In the genomic region with DNA sequence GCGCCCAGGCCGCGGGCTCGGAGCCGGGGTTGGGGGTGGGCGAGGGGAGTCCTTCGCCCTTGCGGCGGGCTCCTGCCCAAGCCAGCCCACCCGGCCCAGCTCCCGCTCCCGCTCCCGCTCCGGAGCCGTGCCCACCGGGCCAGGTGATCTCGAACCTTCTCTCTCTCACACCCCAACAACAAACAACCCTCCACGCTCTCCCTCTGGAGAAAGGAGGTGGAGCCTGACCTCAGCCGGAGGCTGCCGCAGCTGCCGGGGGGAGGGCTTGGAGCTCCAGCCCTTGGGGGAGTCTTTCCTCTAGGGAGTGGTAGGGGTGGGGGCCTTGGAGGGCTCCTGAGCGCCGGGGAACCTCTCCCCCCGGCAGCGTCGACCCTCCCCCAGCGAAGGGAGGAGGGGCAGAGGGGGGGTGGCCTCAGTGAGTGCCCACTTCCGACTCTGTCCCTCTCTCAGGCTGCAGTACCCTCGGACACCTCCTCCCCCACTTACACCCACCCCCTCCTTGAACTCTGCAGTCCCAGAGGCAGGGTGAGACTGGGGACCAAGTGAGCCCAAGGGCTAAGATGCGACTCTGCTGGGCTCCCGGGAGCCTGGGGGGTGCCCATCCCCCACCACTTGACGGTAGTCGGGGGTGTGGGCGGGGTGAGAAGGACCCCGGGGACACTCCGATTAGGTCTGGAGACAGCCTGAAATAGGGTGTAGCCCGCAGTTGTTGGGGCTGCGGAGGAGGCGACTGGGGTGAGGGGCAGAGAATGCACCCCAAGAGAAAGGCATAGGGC, we compare ENCODE assay signal across 8 cellular contexts. TPM values are rescaled to one million over a fixed set of nuclear protein-coding genes. Genes with fewer than 3 reads are reported as not detected.
DNase-seq lines count a peak whose midpoint lies in the region; FAIRE-seq and TF ChIP-seq lines count a peak whose summit lies in the region.

No MANE protein-coding gene starts in this region.

- H3K36me3 ChIP-seq in HUES48 (ENCODE audit: control insufficient read depth, insufficient read depth, low read length) = no peaks in the 10 kb centered on the region
- no peaks in the 10 kb centered on the region for H3K36me3 ChIP-seq in bronchial epithelial cell (ENCODE audit: control insufficient read depth, insufficient read depth, low read length)
- no peaks in the 10 kb centered on the region for H3K36me3 ChIP-seq in muscle layer of duodenum (ENCODE audit: control insufficient read depth in 1 of 2, insufficient read depth in 2 of 2, low read length in 2 of 2)

- H3K27me3 ChIP-seq in HUES48 (ENCODE audit: control insufficient read depth, insufficient read depth, low read length) = peaks cover 52% of the 10 kb centered on the region
- peaks cover 24% of the 10 kb centered on the region for H3K27me3 ChIP-seq in bronchial epithelial cell (ENCODE audit: control insufficient read depth, insufficient read depth, low read length)
- H3K27me3 ChIP-seq in muscle layer of duodenum (ENCODE audit: low read depth, low read length) = peaks cover 27% of the 10 kb centered on the region

- H3K4me3 ChIP-seq in AG10803 (ENCODE audit: low read length) (peak overlapping the region; percentile 49), HUES48 (ENCODE audit: low read depth, low read length) (peak overlapping the region; percentile 87), bronchial epithelial cell (ENCODE audit: low read depth, low read length) (peak overlapping the region; percentile 11), muscle layer of duodenum (ENCODE audit: low read depth in 1 of 2, low read length in 2 of 2) (peak overlapping the region; percentile 44 to 69)

- TF ChIP-seq CTCF in AG10803 (conservative IDR thresholded peaks at IDR 0.05; ENCODE audit: low read length) (no peak), bronchial epithelial cell (IDR thresholded peaks at IDR 0.05; ENCODE audit: insufficient read depth, low read length, severe bottlenecking) (no peak)

- H3K4me1 ChIP-seq in HUES48 (ENCODE audit: control insufficient read depth, insufficient read depth, low read length) (peaks cover 39% of the 10 kb centered on the region), muscle layer of duodenum (ENCODE audit: control insufficient read depth in 1 of 2, insufficient read depth in 2 of 2, low read length in 2 of 2) (peaks cover 7 to 25% of the 10 kb centered on the region in 2 donors)

- H3K9me3 ChIP-seq in HUES48 (ENCODE audit: control insufficient read depth, insufficient read depth, low read length) (no peaks in the 10 kb centered on the region), muscle layer of duodenum (ENCODE audit: control insufficient read depth in 1 of 2, low read length in 2 of 2) (no peaks in the 10 kb centered on the region)

- no peak for FAIRE-seq in bronchial epithelial cell (lab: Jason Lieb, UNC)

- peak overlapping the region; percentile 26 for H3K9ac ChIP-seq in HUES48 (ENCODE audit: low read depth, low read length)

- no peak for DNase-seq in AG10803 (ENCODE audit: low read depth)
- no peak for DNase-seq in bronchial epithelial cell (ENCODE audit: low read depth)
- no peak for DNase-seq in SK-N-DZ (ENCODE audit: low spot score)
- DNase-seq in DMS153 (lab: John Stamatoyannopoulos, UW) = no peak
- DNase-seq in effector CD8-positive, alpha-beta T cell (lab: John Stamatoyannopoulos, UW) = no peak
- DNase-seq in SIG-M5 treated with dmso at 0.1 percent for 504 hours (lab: John Stamatoyannopoulos, UW; ENCODE audit: unreplicated experiment) = no peak

- no peak overlapping the region for H3K27ac ChIP-seq in HUES48 (ENCODE audit: low read depth, low read length)
- H3K27ac ChIP-seq in muscle layer of duodenum (ENCODE audit: low read length) = no peak overlapping the region

RNA-seq across cellular contexts. Expression of a gene that starts 4.4 kb away (rescaled TPM):
- 4.2 and 6.3 TPM in 2 replicates for total RNA-seq in bronchial epithelial cell
- polyA plus RNA-seq in SK-N-DZ (2014; cell fraction: cytosol; rRNA removed) = 21.6 and 24.7 TPM in 2 replicates
- 34.6 and 44.7 TPM in 2 replicates for polyA plus RNA-seq in SK-N-DZ (2014; cell fraction: nucleus; rRNA removed)

RNA-seq across cellular contexts. Expression of a gene that starts 30.7 kb away (rescaled TPM):
- total RNA-seq in bronchial epithelial cell = 12.4 and 19.6 TPM in 2 replicates
- polyA plus RNA-seq in SK-N-DZ (2014; cell fraction: cytosol; rRNA removed) = 15.4 and 25.4 TPM in 2 replicates
- 44.9 and 45.8 TPM in 2 replicates for polyA plus RNA-seq in SK-N-DZ (2014; cell fraction: nucleus; rRNA removed)

RNA-seq across cellular contexts. Expression of a gene that starts 34.5 kb away (rescaled TPM):
- 1.0 and 1.1 TPM in 2 replicates for total RNA-seq in bronchial epithelial cell
- 16.2 and 18.3 TPM in 2 replicates for polyA plus RNA-seq in SK-N-DZ (2014; cell fraction: cytosol; rRNA removed)
- polyA plus RNA-seq in SK-N-DZ (2014; cell fraction: nucleus; rRNA removed) = 5.8 and 7.1 TPM in 2 replicates

RNA-seq across cellular contexts. Expression of a gene that starts 53.8 kb away (rescaled TPM):
- total RNA-seq in bronchial epithelial cell = 35.6 and 56.9 TPM in 2 replicates
- 176 and 184 TPM in 2 replicates for polyA plus RNA-seq in SK-N-DZ (2014; cell fraction: cytosol; rRNA removed)
- polyA plus RNA-seq in SK-N-DZ (2014; cell fraction: nucleus; rRNA removed) = 115 and 116 TPM in 2 replicates

Comparison
In these comparisons a context has a peak if more than half of its experiments do, and no peak if none do; other contexts are left out.
1. H3K4me3 ChIP-seq: peak in every context shown above with its lines; median percentile 87 in HUES48; 56 in muscle layer of duodenum; 49 in AG10803; 11 in bronchial epithelial cell.